ENCODE assay signal across 26 cellular contexts in the genomic region with DNA sequence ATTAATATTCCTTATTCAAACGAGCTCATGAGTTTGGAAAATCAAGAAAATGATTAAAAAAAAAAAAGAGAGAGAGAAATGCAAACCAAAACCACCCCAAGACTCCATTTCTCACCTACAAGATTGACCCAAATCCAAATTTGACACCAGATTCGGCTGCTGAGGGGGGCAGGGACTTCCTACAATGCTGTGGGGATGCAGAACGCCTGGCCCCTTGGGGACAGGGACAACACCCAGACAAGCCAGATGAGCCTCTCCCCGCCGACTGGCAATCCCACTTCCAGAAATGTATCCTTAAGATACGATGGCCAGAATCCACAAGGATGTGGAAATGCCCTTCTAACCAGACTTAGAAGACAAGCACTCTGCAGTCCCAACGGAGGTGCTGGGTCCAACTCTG. TPM values are rescaled to one million over a fixed set of nuclear protein-coding genes. Genes with fewer than 3 reads are reported as not detected.
A peak's percentile ranks its signal among the peaks of the same experiment; 100 is the strongest.
DNase-seq lines count a peak whose midpoint lies in the region; ATAC-seq, FAIRE-seq and TF ChIP-seq lines count a peak whose summit lies in the region.
"Had no signal": no experiment of that assay in that cellular context is flagged by ENCODE, and none has a peak within 500 bp of the region (broad histone marks: within the 10 kb centered on the region; RNA-seq: fewer than 3 reads in every experiment).

No MANE protein-coding gene starts in this region.

- H3K9ac ChIP-seq in kidney (ENCODE audit: low read length in 2 of 2), result no peak overlapping the region

- no peaks in the 10 kb centered on the region for H3K27me3 Mint-ChIP-seq in chondrocyte (ENCODE audit: low read depth)
- H3K27me3 Mint-ChIP-seq: CD4-positive, alpha-beta T cell; CD8-positive, alpha-beta memory T cell had no signal

- no peak for FAIRE-seq in kidney (lab: Jason Lieb, UNC)
- FAIRE-seq: A549, D721Med, GM12891, GM19239, H54 had no signal

- intact Hi-C loops in kidney (cut with DNase I) (no loop called here), sciatic nerve (cut with DNase I) (no loop called here), upper lobe of right lung (cut with DNase I) (no loop called here), heart left ventricle (cut with DNase I) (no loop called here)

- H3K9me3 Mint-ChIP-seq in chondrocyte (ENCODE audit: low read depth), result peaks cover 11% of the 10 kb centered on the region
- H3K9me3 Mint-ChIP-seq: CD4-positive, alpha-beta T cell had no signal

- H3K36me3 ChIP-seq in kidney (ENCODE audit: control insufficient read depth in 1 of 2, insufficient read depth in 2 of 2, low read length in 2 of 2) (peaks cover 11 to 15% of the 10 kb centered on the region in 2 donors), upper lobe of right lung (peaks cover 25% of the 10 kb centered on the region), heart left ventricle (peaks cover 0 to 31% (median 25%) of the 10 kb centered on the region in 9 donors)

- H3K4me1 ChIP-seq in kidney (ENCODE audit: control insufficient read depth in 1 of 2, insufficient read depth in 1 of 2, low read depth in 1 of 2, low read length in 2 of 2) (no peaks in the 10 kb centered on the region), upper lobe of right lung (no peaks in the 10 kb centered on the region), heart left ventricle (peaks cover 0 to 12% (median 4%) of the 10 kb centered on the region in 12 donors)
- H3K4me1 ChIP-seq: A549, BE2C, HAP-1 had no signal

- ATAC-seq in sciatic nerve (no peak), upper lobe of right lung (no peak), heart left ventricle (no peak), GM21423 (IDR thresholded peaks at IDR 0.05; ENCODE audit: unreplicated experiment) (no peak)
- ATAC-seq: A549 had no signal

- H3K27ac ChIP-seq in kidney (ENCODE audit: low read depth in 2 of 2, low read length in 2 of 2) (no peak overlapping the region), upper lobe of right lung (no peak overlapping the region), heart left ventricle (no peak overlapping the region)
- H3K27ac ChIP-seq: A549; BLaER1 treated with 17β-estradiol and CSF1 and Interleukin-3, amounts not matched to agents 10 nM and 100 nM had no signal

- no peak overlapping the region for H3K27ac Mint-ChIP-seq in chondrocyte (ENCODE audit: unreplicated experiment)
- H3K27ac Mint-ChIP-seq: CD4-positive, alpha-beta T cell; CD8-positive, alpha-beta memory T cell; HFFc6 had no signal

- H3K4me3 ChIP-seq in kidney (ENCODE audit: low read length in 2 of 2) (no peak overlapping the region), upper lobe of right lung (no peak overlapping the region), heart left ventricle (no peak overlapping the region)
- H3K4me3 ChIP-seq: A549; BLaER1 treated with 17β-estradiol and CSF1 and Interleukin-3, amounts not matched to agents 10 nM and 100 nM; HAP-1 had no signal

- TF ChIP-seq POLR2A in heart left ventricle (IDR thresholded peaks at IDR 0.05), result no peak

- DNase-seq in chondrocyte (ENCODE audit: low spot score) (peak; percentile 24), kidney (peak; percentile 33), sciatic nerve (ENCODE audit: low spot score) (peak; percentile 26), upper lobe of right lung (peak; percentile 34), heart left ventricle (no peak), DMS53 (lab: John Stamatoyannopoulos, UW) (no peak)
- DNase-seq: 8988T; ACHN; AML-193; BE2C; CD4-positive, alpha-beta T cell; DMS 273 treated with DMSO at 0.1 percent for 48 hours; DMS79 treated with DMSO at 0.1 percent for 48 hours; GF-D8; GOT3; HFFc6 had no signal

- WGBS in heart left ventricle, 4 donors, result 86 to 94% (median 90%) methylated on average over 7 of the region's 7 CpGs

- no peak overlapping the region for H3K4me3 Mint-ChIP-seq in chondrocyte (ENCODE audit: unreplicated experiment)
- H3K4me3 Mint-ChIP-seq: CD14-positive monocyte; CD4-positive, alpha-beta T cell; CD8-positive, alpha-beta memory T cell; HFFc6 had no signal

- no peaks in the 10 kb centered on the region for H3K9me3 ChIP-seq in kidney (ENCODE audit: control insufficient read depth in 1 of 2, low read length in 2 of 2)
- H3K9me3 ChIP-seq in upper lobe of right lung, result no peaks in the 10 kb centered on the region
- no peaks in the 10 kb centered on the region for H3K9me3 ChIP-seq in heart left ventricle
- H3K9me3 ChIP-seq: BE2C, HAP-1 had no signal

- H3K27me3 ChIP-seq in upper lobe of right lung (no peaks in the 10 kb centered on the region), heart left ventricle (no peaks in the 10 kb centered on the region)
- H3K27me3 ChIP-seq: BE2C; BLaER1 treated with 17β-estradiol and CSF1 and Interleukin-3, amounts not matched to agents 10 nM and 100 nM had no signal

- peaks cover 17% of the 10 kb centered on the region for H3K4me1 Mint-ChIP-seq in chondrocyte (ENCODE audit: low read depth)
- H3K4me1 Mint-ChIP-seq: CD14-positive monocyte; CD8-positive, alpha-beta memory T cell had no signal

- TF ChIP-seq CTCF in chondrocyte (IDR thresholded peaks at IDR 0.05) (no peak), kidney (IDR thresholded peaks at IDR 0.05; ENCODE audit: borderline replicate concordance, extremely low read depth, insufficient read depth) (no peak), upper lobe of right lung (IDR thresholded peaks at IDR 0.05) (no peak), heart left ventricle (IDR thresholded peaks at IDR 0.05) (no peak)

- peaks cover 23% of the 10 kb centered on the region for H3K36me3 Mint-ChIP-seq in chondrocyte (ENCODE audit: low read depth)

RNA-seq across cellular contexts. Expression of a gene that starts 20.7 kb away (rescaled TPM):
- total RNA-seq in chondrocyte (28.5 to 46.8 TPM (median 44.6 TPM) in 3 replicates), kidney (28.8 TPM), sciatic nerve (31.1 TPM), upper lobe of right lung (56.4 TPM), heart left ventricle (10 to 100 TPM in 3 of 9 donors, 1 to 10 TPM in 6; 1.7 to 22.3 (median 8.4) TPM)
- polyA plus RNA-seq in kidney (ENCODE audit: insufficient read depth, low read depth, low replicate concordance) (22.9 TPM), heart left ventricle (1 to 10 TPM; 1.4 to 9.6 TPM)
- total RNA-seq: CD4-positive, alpha-beta T cell; CD8-positive, alpha-beta memory T cell had no signal
- polyA plus RNA-seq: CD8-positive, alpha-beta memory T cell had no signal

RNA-seq across cellular contexts. Expression of a gene that starts 57.7 kb away (rescaled TPM):
- 40.9 to 42.4 TPM (median 41.4 TPM) in 3 replicates for total RNA-seq in chondrocyte
- 68.0 TPM for total RNA-seq in kidney
- polyA plus RNA-seq in kidney (ENCODE audit: insufficient read depth, low read depth, low replicate concordance), result 184 TPM
- total RNA-seq in sciatic nerve, result 37.7 TPM
- total RNA-seq in upper lobe of right lung, result 46.1 TPM
- total RNA-seq in heart left ventricle, result 100 to 1,000 TPM in 1 of 9 donors, 10 to 100 TPM in 8; 61.7 to 106 (median 74.2) TPM
- polyA plus RNA-seq in heart left ventricle, result 100 to 1,000 TPM in 1 of 2 donors, 10 to 100 TPM in 1; 81.5 to 110 TPM

RNA-seq across cellular contexts. Expression of a gene that starts 58.2 kb away (rescaled TPM):
- total RNA-seq in chondrocyte, result 53.1 to 64.0 TPM (median 57.2 TPM) in 3 replicates
- total RNA-seq in kidney, result 81.0 TPM
- 56.6 TPM for polyA plus RNA-seq in kidney (ENCODE audit: insufficient read depth, low read depth, low replicate concordance)
- 92.6 TPM for total RNA-seq in sciatic nerve
- 72.0 TPM for total RNA-seq in upper lobe of right lung
- 10 to 100 TPM; 37.8 to 67.9 (median 48.3) TPM for total RNA-seq in heart left ventricle
- 10 to 100 TPM; 35.9 to 75.1 TPM for polyA plus RNA-seq in heart left ventricle

Comparison
In these comparisons a context has a peak if more than half of its experiments do, and no peak if none do; other contexts are left out.
1. DNase-seq: peak in chondrocyte (single experiment), kidney (single experiment), sciatic nerve (single experiment) and upper lobe of right lung (single experiment); none in heart left ventricle (0 of 5) and DMS53 (single experiment).